14 cellular contexts compared by ENCODE assay signal in the genomic region with DNA sequence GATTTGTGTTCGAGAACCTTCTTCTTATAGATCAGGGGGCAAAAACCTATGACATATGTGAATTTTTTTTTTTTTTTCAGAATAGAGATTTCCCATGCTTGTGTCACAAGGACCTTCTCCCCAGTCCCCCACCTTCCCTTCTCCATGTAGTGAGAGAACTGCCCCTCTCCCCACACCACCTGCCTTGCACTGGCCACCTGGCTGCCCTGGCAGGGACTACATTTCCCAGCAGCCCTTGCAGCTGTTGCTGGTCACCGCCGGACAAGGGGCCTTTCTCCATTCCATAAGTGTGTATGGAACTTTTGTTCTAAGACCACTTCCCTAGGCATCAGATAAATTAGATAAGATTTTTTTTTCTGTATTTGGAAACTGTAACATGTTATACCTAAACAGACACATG. TPM values are rescaled to one million over a fixed set of nuclear protein-coding genes. Genes with fewer than 3 reads are reported as not detected.
DNase-seq lines count a peak whose midpoint lies in the region; ATAC-seq and TF ChIP-seq lines count a peak whose summit lies in the region.
"Had no signal": no experiment of that assay in that cellular context is flagged by ENCODE, and none has a peak within 500 bp of the region (broad histone marks: within the 10 kb centered on the region; RNA-seq: fewer than 3 reads in every experiment).

No MANE protein-coding gene starts in this region.

- no peak overlapping the region for H3K27ac ChIP-seq in left ventricle myocardium inferior (replicated peaks)
- H3K27ac ChIP-seq in right atrium auricular region, result peak overlapping the region in 1 of 2 donors; percentile 91
- no peak overlapping the region for H3K27ac ChIP-seq in foreskin keratinocyte
- peak overlapping the region; percentile 42 for H3K27ac ChIP-seq in upper lobe of right lung
- H3K27ac ChIP-seq in effector memory CD4-positive, alpha-beta T cell (ENCODE audit: insufficient read depth, low read length, poor library complexity, severe bottlenecking), result no peak overlapping the region
- H3K27ac ChIP-seq: epithelial cell of prostate, SJSA1 had no signal

- H3K27me3 ChIP-seq in left ventricle myocardium inferior (ENCODE audit: low read depth), result no peaks in the 10 kb centered on the region
- no peaks in the 10 kb centered on the region for H3K27me3 ChIP-seq in right atrium auricular region
- H3K27me3 ChIP-seq in foreskin keratinocyte, result no peaks in the 10 kb centered on the region
- H3K27me3 ChIP-seq in upper lobe of right lung, result no peaks in the 10 kb centered on the region
- H3K27me3 ChIP-seq in HAP-1 (ENCODE audit: low read depth), result no peaks in the 10 kb centered on the region
- no peaks in the 10 kb centered on the region for H3K27me3 ChIP-seq in effector memory CD4-positive, alpha-beta T cell (replicated peaks; ENCODE audit: control insufficient read depth, insufficient read depth, low read length, poor library complexity, severe bottlenecking)
- H3K27me3 ChIP-seq: SJSA1 had no signal

- in situ Hi-C loops in HAP-1 (cut with MboI; ENCODE audit: low sequenced_read_pairs), result no loop called here

- no peaks in the 10 kb centered on the region for H3K27me3 Mint-ChIP-seq in T-helper 17 cell
- H3K27me3 Mint-ChIP-seq: activated naive CD8-positive, alpha-beta T cell treated with anti-CD3 and anti-CD28 coated beads, Interleukin-2, amount 10 ng/mL, durations not matched to agents 7 days and 5 days had no signal

- H3K4me3 ChIP-seq in left ventricle myocardium inferior (no peak overlapping the region), right atrium auricular region (no peak overlapping the region), upper lobe of right lung (no peak overlapping the region), HAP-1 (no peak overlapping the region)
- no peak overlapping the region for H3K4me3 ChIP-seq in effector memory CD4-positive, alpha-beta T cell (ENCODE audit: insufficient read depth, low read depth, low read length, poor library complexity, severe bottlenecking)
- H3K4me3 ChIP-seq: SJSA1 had no signal

- H3K9me3 ChIP-seq in left ventricle myocardium inferior (replicated peaks), result no peaks in the 10 kb centered on the region
- no peaks in the 10 kb centered on the region for H3K9me3 ChIP-seq in right atrium auricular region
- no peaks in the 10 kb centered on the region for H3K9me3 ChIP-seq in T-helper 17 cell (ENCODE audit: control insufficient read depth, low read length, poor library complexity, severe bottlenecking)
- no peaks in the 10 kb centered on the region for H3K9me3 ChIP-seq in upper lobe of right lung
- no peaks in the 10 kb centered on the region for H3K9me3 ChIP-seq in HAP-1
- no peaks in the 10 kb centered on the region for H3K9me3 ChIP-seq in effector memory CD4-positive, alpha-beta T cell (ENCODE audit: control insufficient read depth, low read length)
- H3K9me3 ChIP-seq: SJSA1 had no signal

- H3K36me3 ChIP-seq in left ventricle myocardium inferior (no peaks in the 10 kb centered on the region), right atrium auricular region (no peaks in the 10 kb centered on the region), upper lobe of right lung (no peaks in the 10 kb centered on the region), HAP-1 (replicated peaks) (no peaks in the 10 kb centered on the region)
- peaks cover 39% of the 10 kb centered on the region for H3K36me3 ChIP-seq in effector memory CD4-positive, alpha-beta T cell (ENCODE audit: control insufficient read depth, insufficient read depth, low read length)
- H3K36me3 ChIP-seq: SJSA1 had no signal

- peaks cover 85% of the 10 kb centered on the region for H3K4me1 ChIP-seq in left ventricle myocardium inferior
- H3K4me1 ChIP-seq in right atrium auricular region, result peaks cover 0 to 86% of the 10 kb centered on the region in 2 donors
- peaks cover 28% of the 10 kb centered on the region for H3K4me1 ChIP-seq in foreskin keratinocyte
- peaks cover 85% of the 10 kb centered on the region for H3K4me1 ChIP-seq in upper lobe of right lung
- no peaks in the 10 kb centered on the region for H3K4me1 ChIP-seq in HAP-1
- H3K4me1 ChIP-seq in effector memory CD4-positive, alpha-beta T cell (ENCODE audit: control insufficient read depth, insufficient read depth, low read length, poor library complexity, severe bottlenecking), result peaks cover 57% of the 10 kb centered on the region

- intact Hi-C loops in left ventricle myocardium inferior (cut with micrococcal nuclease), result no loop called here
- intact Hi-C loops in upper lobe of right lung (cut with DNase I), result no loop called here

- peak overlapping the region; percentile 97 for H3K27ac Mint-ChIP-seq in T-helper 17 cell
- H3K27ac Mint-ChIP-seq: activated naive CD8-positive, alpha-beta T cell treated with anti-CD3 and anti-CD28 coated beads, Interleukin-2, amount 10 ng/mL, durations not matched to agents 7 days and 5 days had no signal

- ATAC-seq in T-helper 17 cell (no peak), foreskin keratinocyte (no peak), upper lobe of right lung (no peak)

- DNase-seq in left ventricle myocardium inferior, result no peak
- DNase-seq in right atrium auricular region (ENCODE audit: low spot score), result no peak
- peak in 1 of 3 donors; percentile 1 for DNase-seq in T-helper 17 cell
- no peak for DNase-seq in foreskin keratinocyte
- no peak for DNase-seq in upper lobe of right lung
- DNase-seq in HAP-1 (ENCODE audit: low spot score in 2 of 2), result no peak
- no peak for DNase-seq in activated effector memory CD4-positive, alpha-beta T cell treated with Interleukin-2 at 50 U/mL for 16 hours
- DNase-seq in effector memory CD4-positive, alpha-beta T cell, result no peak
- DNase-seq: activated naive CD8-positive, alpha-beta T cell treated with anti-CD3 and anti-CD28 coated beads, Interleukin-2, amount 10 ng/mL, durations not matched to agents 7 days and 5 days; KG1; NCI-H1105 treated with DMSO at 0.1 percent for 48 hours; NCI-H2227 treated with DMSO at 0.1 percent for 48 hours had no signal

- H3K4me1 Mint-ChIP-seq in T-helper 17 cell, result peaks cover 74% of the 10 kb centered on the region

- no peak overlapping the region for H3K4me3 Mint-ChIP-seq in T-helper 17 cell
- H3K4me3 Mint-ChIP-seq: activated naive CD8-positive, alpha-beta T cell treated with anti-CD3 and anti-CD28 coated beads, Interleukin-2, amount 10 ng/mL, durations not matched to agents 7 days and 5 days had no signal

- H3K36me3 Mint-ChIP-seq in T-helper 17 cell (ENCODE audit: low read depth), result peaks cover 8% of the 10 kb centered on the region

- TF ChIP-seq CTCF in left ventricle myocardium inferior (IDR thresholded peaks at IDR 0.05; ENCODE audit: borderline replicate concordance) (peak; percentile 29), right atrium auricular region (IDR thresholded peaks at IDR 0.05) (peak in 1 of 2 donors; percentile 18), foreskin keratinocyte (conservative IDR thresholded peaks at IDR 0.05) (peak; percentile 2), upper lobe of right lung (IDR thresholded peaks at IDR 0.05) (no peak)

RNA-seq across cellular contexts. Expression of gene MBP, which starts 22.2 kb away (rescaled TPM):
- total RNA-seq in left ventricle myocardium inferior, result 35.0 TPM
- 10 to 100 TPM; 15.4 to 15.8 TPM for total RNA-seq in right atrium auricular region
- 100 to 1,000 TPM in 1 of 2 donors, 10 to 100 TPM in 1; 97.7 to 127 TPM for total RNA-seq in T-helper 17 cell
- total RNA-seq in foreskin keratinocyte, result 24.7 and 26.6 TPM in 2 replicates
- 9.3 and 9.5 TPM in 2 replicates for polyA plus RNA-seq in foreskin keratinocyte
- total RNA-seq in upper lobe of right lung, result 78.9 TPM
- total RNA-seq: SJSA1 had no signal
